Comparison of ENCODE assay signal across 1 cellular context in genomic region chr7:75946207-75946855, GRCh38.
TF ChIP-seq lines count a peak whose summit lies in the region.

No MANE protein-coding gene starts in this region.

TF ChIP-seq in WTC11, 78 proteins besides CTCF, POLR2A, EP300 and RAD21 (continued from another document):
- TF ChIP-seq ARID4B (CRISPR knock-in tag; IDR thresholded peaks at IDR 0.05; ENCODE audit: borderline replicate concordance) = no peak
- no peak for TF ChIP-seq AFF4 (CRISPR knock-in tag; IDR thresholded peaks at IDR 0.05; ENCODE audit: borderline replicate concordance)
- TF ChIP-seq MAX (CRISPR knock-in tag; IDR thresholded peaks at IDR 0.05) = no peak
- no peak for TF ChIP-seq GABPB1 (CRISPR knock-in tag; IDR thresholded peaks at IDR 0.05)
- no peak for TF ChIP-seq ATF6 (CRISPR knock-in tag; IDR thresholded peaks at IDR 0.05)
- TF ChIP-seq ESRRA (CRISPR knock-in tag; IDR thresholded peaks at IDR 0.05; ENCODE audit: borderline replicate concordance) = no peak
- no peak for TF ChIP-seq STAT6 (CRISPR knock-in tag; conservative IDR thresholded peaks at IDR 0.05; ENCODE audit: low read depth)
- TF ChIP-seq ZSCAN18 (CRISPR knock-in tag; IDR thresholded peaks at IDR 0.05) = no peak
- no peak for TF ChIP-seq FOXP4 (CRISPR knock-in tag; IDR thresholded peaks at IDR 0.05)
- TF ChIP-seq TCF7 (CRISPR knock-in tag; IDR thresholded peaks at IDR 0.05; ENCODE audit: low read depth) = no peak
- TF ChIP-seq FOXP1 (CRISPR knock-in tag; IDR thresholded peaks at IDR 0.05; ENCODE audit: borderline replicate concordance) = no peak
- TF ChIP-seq NR2C2 (CRISPR knock-in tag; IDR thresholded peaks at IDR 0.05) = no peak
- TF ChIP-seq HMGA2 (CRISPR knock-in tag; IDR thresholded peaks at IDR 0.05) = no peak
- no peak for TF ChIP-seq NFYB (CRISPR knock-in tag; conservative IDR thresholded peaks at IDR 0.05; ENCODE audit: low read depth)
- no peak for TF ChIP-seq CREM (CRISPR knock-in tag; IDR thresholded peaks at IDR 0.05)
TF ChIP-seq in WTC11: peak in this region for 0.
